ENCODE assay signal across 8 cellular contexts in genomic region chr10:118342638-118343020, GRCh38. TPM values are rescaled to one million over a fixed set of nuclear protein-coding genes. Genes with fewer than 3 reads are reported as not detected.
A peak's percentile ranks its signal among the peaks of the same experiment; 100 is the strongest.
DNase-seq lines count a peak whose midpoint lies in the region; ATAC-seq and TF ChIP-seq lines count a peak whose summit lies in the region.

No MANE protein-coding gene starts in this region.

- H3K4me3 ChIP-seq in CD8-positive, alpha-beta memory T cell (ENCODE audit: low read length), result peak overlapping the region; percentile 85
- H3K4me3 ChIP-seq in GM23248 (peak overlapping the region; percentile 91), SU-DHL-6 (ENCODE audit: insufficient read depth, low read length, poor library complexity, severe bottlenecking) (peak overlapping the region; percentile 97), smooth muscle cell (peak overlapping the region; percentile 83)

- peak overlapping the region; percentile 73 for H3K4me2 ChIP-seq in GM23248 (ENCODE audit: unreplicated experiment)
- H3K4me2 ChIP-seq in SU-DHL-6 (ENCODE audit: low read depth, low read length, poor library complexity, severe bottlenecking), result peak overlapping the region; percentile 97
- H3K4me2 ChIP-seq in smooth muscle cell, result peak overlapping the region; percentile 89

- WGBS in GM23248 (ENCODE audit: low coverage in 1 of 2, low lambda C conversion rate in 2 of 2, missing lambda C conversion rate in 2 of 2), 2 experiments, result 50 to 51% methylated on average over 7 of the region's 7 CpGs
- WGBS in smooth muscle cell (ENCODE audit: low lambda C conversion rate), result 46% methylated on average over 7 of the region's 7 CpGs

- no peaks in the 10 kb centered on the region for H4K20me1 ChIP-seq in GM23248 (ENCODE audit: insufficient read depth)
- no peaks in the 10 kb centered on the region for H4K20me1 ChIP-seq in SU-DHL-6 (ENCODE audit: low read depth, low read length)
- peaks cover 11% of the 10 kb centered on the region for H4K20me1 ChIP-seq in smooth muscle cell (ENCODE audit: low read depth)

- H3K36me3 ChIP-seq in CD8-positive, alpha-beta memory T cell (ENCODE audit: insufficient read depth, low read length), result no peaks in the 10 kb centered on the region
- H3K36me3 ChIP-seq in GM23248 (ENCODE audit: low read depth) (no peaks in the 10 kb centered on the region), SU-DHL-6 (ENCODE audit: low read length) (no peaks in the 10 kb centered on the region), smooth muscle cell (ENCODE audit: low read depth) (no peaks in the 10 kb centered on the region)

- peak overlapping the region; percentile 86 to 99 (median 96) for H3K27ac Mint-ChIP-seq in CD8-positive, alpha-beta memory T cell
- H3K27ac Mint-ChIP-seq in glutamatergic neuron (ENCODE audit: unreplicated experiment), result peak overlapping the region; percentile 92

- peak overlapping the region; percentile 97 for H2AFZ ChIP-seq in GM23248
- H2AFZ ChIP-seq in SU-DHL-6 (ENCODE audit: low read depth, low read length, severe bottlenecking), result peak overlapping the region; percentile 97
- peak overlapping the region; percentile 97 for H2AFZ ChIP-seq in smooth muscle cell (ENCODE audit: low read depth)

- no peaks in the 10 kb centered on the region for H3K9me2 ChIP-seq in GM23248 (ENCODE audit: insufficient read depth)
- H3K9me2 ChIP-seq in SU-DHL-6 (replicated peaks; ENCODE audit: insufficient read depth, low read length), result no peaks in the 10 kb centered on the region

- CTCF ChIA-PET in CD8-positive, alpha-beta memory T cell (lab: Charles Lee), result no interaction called here

- H3K4me3 Mint-ChIP-seq in CD8-positive, alpha-beta memory T cell, result peak overlapping the region; percentile 88 to 99 (median 91)
- peak overlapping the region; percentile 96 for H3K4me3 Mint-ChIP-seq in glutamatergic neuron (ENCODE audit: unreplicated experiment)

- POLR2A ChIA-PET in CD8-positive, alpha-beta memory T cell (lab: Charles Lee), result no interaction called here

- in situ Hi-C loops in GM23248 (cut with MboI), result no loop called here

- H3K4me1 Mint-ChIP-seq in CD8-positive, alpha-beta memory T cell, result peaks cover 44 to 62% (median 62%) of the 10 kb centered on the region in 3 donors
- H3K4me1 Mint-ChIP-seq in glutamatergic neuron (ENCODE audit: low read depth, unreplicated experiment), result peaks cover 2% of the 10 kb centered on the region

- peaks cover 35% of the 10 kb centered on the region for H3K4me1 ChIP-seq in CD8-positive, alpha-beta memory T cell (ENCODE audit: insufficient read depth, low read length)
- peaks cover 26% of the 10 kb centered on the region for H3K4me1 ChIP-seq in GM23248 (ENCODE audit: insufficient read depth)
- H3K4me1 ChIP-seq in smooth muscle cell (ENCODE audit: low read depth), result peaks cover 10% of the 10 kb centered on the region

- H3K27me3 ChIP-seq in CD8-positive, alpha-beta memory T cell (ENCODE audit: insufficient read depth, low read length, poor library complexity, severe bottlenecking), result no peaks in the 10 kb centered on the region
- H3K27me3 ChIP-seq in GM23248 (replicated peaks; ENCODE audit: insufficient read depth) (no peaks in the 10 kb centered on the region), SU-DHL-6 (ENCODE audit: low read length) (no peaks in the 10 kb centered on the region), smooth muscle cell (ENCODE audit: low read depth) (no peaks in the 10 kb centered on the region)

- peaks cover 44% of the 10 kb centered on the region for H3K79me2 ChIP-seq in GM23248 (ENCODE audit: insufficient read depth)
- peaks cover 34% of the 10 kb centered on the region for H3K79me2 ChIP-seq in SU-DHL-6 (ENCODE audit: insufficient read depth, low read length)
- H3K79me2 ChIP-seq in smooth muscle cell (ENCODE audit: low read depth), result peaks cover 41% of the 10 kb centered on the region

- no peak for ATAC-seq in HG03439 (IDR thresholded peaks at IDR 0.05; ENCODE audit: unreplicated experiment)
- no peak for ATAC-seq in HG02571 (IDR thresholded peaks at IDR 0.05; ENCODE audit: unreplicated experiment)

- no peaks in the 10 kb centered on the region for H3K9me3 ChIP-seq in CD8-positive, alpha-beta memory T cell (ENCODE audit: low read length)
- H3K9me3 ChIP-seq in GM23248 (ENCODE audit: low read depth), result no peaks in the 10 kb centered on the region
- H3K9me3 ChIP-seq in SU-DHL-6 (ENCODE audit: insufficient read depth, low read length), result no peaks in the 10 kb centered on the region
- H3K9me3 ChIP-seq in smooth muscle cell (replicated peaks; ENCODE audit: low read depth), result no peaks in the 10 kb centered on the region

- H3K27ac ChIP-seq in CD8-positive, alpha-beta memory T cell (ENCODE audit: low read depth, low read length), result peak overlapping the region; percentile 78
- H3K27ac ChIP-seq in GM23248, result peak overlapping the region; percentile 64
- H3K27ac ChIP-seq in SU-DHL-6 (ENCODE audit: low read depth, low read length), result peak overlapping the region; percentile 31; the same call in 1 of the 2 replicates
- peak overlapping the region; percentile 58 for H3K27ac ChIP-seq in smooth muscle cell (ENCODE audit: low read depth)

- H3F3A ChIP-seq in GM23248 (ENCODE audit: insufficient read depth) (no peaks in the 10 kb centered on the region), SU-DHL-6 (ENCODE audit: insufficient read depth) (no peaks in the 10 kb centered on the region), smooth muscle cell (ENCODE audit: low read depth) (no peaks in the 10 kb centered on the region)

- H3K9me3 Mint-ChIP-seq in CD8-positive, alpha-beta memory T cell, result peaks cover 0 to 3% (median 0%) of the 10 kb centered on the region in 5 donors
- H3K9me3 Mint-ChIP-seq in glutamatergic neuron (ENCODE audit: unreplicated experiment), result peaks cover 1% of the 10 kb centered on the region

- H3K27me3 Mint-ChIP-seq in CD8-positive, alpha-beta memory T cell, result peaks cover 0 to 2% of the 10 kb centered on the region in 2 donors
- peaks cover 4% of the 10 kb centered on the region for H3K27me3 Mint-ChIP-seq in glutamatergic neuron (ENCODE audit: unreplicated experiment)

- H3K9ac ChIP-seq in GM23248, result peak overlapping the region; percentile 86
- peak overlapping the region; percentile 87 for H3K9ac ChIP-seq in SU-DHL-6 (ENCODE audit: low read length)
- H3K9ac ChIP-seq in smooth muscle cell (ENCODE audit: low read depth), result peak overlapping the region; percentile 71

- peaks cover 0 to 27% (median 0%) of the 10 kb centered on the region in 3 donors for H3K36me3 Mint-ChIP-seq in CD8-positive, alpha-beta memory T cell
- H3K36me3 Mint-ChIP-seq in glutamatergic neuron (ENCODE audit: unreplicated experiment), result no peaks in the 10 kb centered on the region

- TF ChIP-seq CTCF in SU-DHL-6 (IDR thresholded peaks at IDR 0.05; ENCODE audit: insufficient read depth, low read length, poor library complexity, severe bottlenecking), result peak; percentile 13
- TF ChIP-seq CTCF in glutamatergic neuron (IDR thresholded peaks at IDR 0.05; ENCODE audit: partially characterized antibody, unreplicated experiment), result no peak
- no peak for TF ChIP-seq CTCF in smooth muscle cell (IDR thresholded peaks at IDR 0.05; ENCODE audit: borderline replicate concordance, insufficient read depth, poor library complexity, severe bottlenecking)

- peak in 1 of 5 donors; percentile 45 for DNase-seq in CD8-positive, alpha-beta memory T cell
- DNase-seq in GM23248, result peak; percentile 10
- DNase-seq in glutamatergic neuron, result no peak
- no peak for DNase-seq in smooth muscle cell (lab: John Stamatoyannopoulos, UW; ENCODE audit: unreplicated experiment)
- no peak for DNase-seq in NCI-H526 treated with DMSO at 0.1 percent for 48 hours (lab: John Stamatoyannopoulos, UW)

RNA-seq across cellular contexts. Expression of gene FAM204A, which starts 0.5 kb away (rescaled TPM):
- 10 to 100 TPM; 66.3 to 71.6 TPM for total RNA-seq in CD8-positive, alpha-beta memory T cell
- polyA plus RNA-seq in CD8-positive, alpha-beta memory T cell, result 106 TPM
- total RNA-seq in GM23248 (2014; rRNA removed; shearing (Covaris generic)), result 54.6 and 71.8 TPM in 2 replicates
- polyA plus RNA-seq in GM23248 (2016; fragmentation: Nextera tagmentation; extraction: Ambion mirVana) (87.2 and 90.0 TPM in 2 replicates), smooth muscle cell (67.9 and 75.0 TPM in 2 replicates)
- total RNA-seq in glutamatergic neuron (ENCODE audit: unreplicated experiment) (43.6 TPM), smooth muscle cell (73.4 and 82.4 TPM in 2 replicates)
